1 cellular context compared by ENCODE assay signal in the genomic region with DNA sequence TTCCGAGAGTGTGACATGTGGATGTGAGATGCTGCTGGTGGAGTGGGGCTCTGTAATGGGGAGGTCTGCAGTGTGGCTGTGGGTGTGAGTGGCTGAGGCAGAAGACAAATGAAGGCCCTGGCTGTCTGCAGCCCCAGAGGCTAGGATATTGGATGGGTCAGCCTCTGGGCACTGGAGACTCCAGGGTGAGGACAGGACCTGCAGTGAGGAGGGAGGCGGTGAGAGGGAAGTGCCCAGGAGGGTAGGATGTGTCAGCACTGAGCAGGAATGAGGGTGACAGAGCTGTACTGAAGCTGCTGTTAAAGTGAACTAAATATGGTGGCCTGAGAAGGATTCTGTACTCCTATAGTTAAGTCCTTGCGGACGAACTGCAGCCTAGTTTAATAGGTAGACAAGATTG.
TF ChIP-seq lines count a peak whose summit lies in the region.

No MANE protein-coding gene starts in this region.

TF ChIP-seq in H1, 55 proteins besides CTCF, POLR2A, EP300 and RAD21 (continued from another document):
- TF ChIP-seq SP4 (IDR thresholded peaks at IDR 0.05; ENCODE audit: low read length) (no peak), BACH1 (IDR thresholded peaks at IDR 0.05; ENCODE audit: low read length) (no peak), SIRT6 (IDR thresholded peaks at IDR 0.05; ENCODE audit: low read length) (no peak), SAP30 (IDR thresholded peaks at IDR 0.05; ENCODE audit: insufficient read depth, insufficient replicate concordance, low read length) (no peak), KDM4A (IDR thresholded peaks at IDR 0.05; ENCODE audit: low read depth, low read length, severe bottlenecking) (no peak), HDAC2 (IDR thresholded peaks at IDR 0.05; ENCODE audit: borderline replicate concordance in 1 of 2, low read depth in 2 of 2, low read length in 2 of 2) (no peak)
